Comparison of ENCODE assay signal across 9 cellular contexts in genomic region chr11:42770444-42771065, GRCh38.
A peak's percentile ranks its signal among the peaks of the same experiment; 100 is the strongest.
DNase-seq lines count a peak whose midpoint lies in the region; ATAC-seq, FAIRE-seq and TF ChIP-seq lines count a peak whose summit lies in the region.
"Had no signal": no experiment of that assay in that cellular context is flagged by ENCODE, and none has a peak within 500 bp of the region (broad histone marks: within the 10 kb centered on the region; RNA-seq: fewer than 3 reads in every experiment).

No MANE protein-coding gene starts in this region.

- H4K20me1 ChIP-seq in K562 (replicated peaks; ENCODE audit: control insufficient read depth, insufficient read depth, low read length), result no peaks in the 10 kb centered on the region

- H3K4me3 ChIP-seq in K562, result no peak overlapping the region

- no peaks in the 10 kb centered on the region for H3K9me3 ChIP-seq in K562 (replicated peaks; ENCODE audit: control insufficient read depth, insufficient read depth, low read depth, low read length)

- WGBS in K562 (ENCODE audit: insufficient coverage, low coverage, missing lambda C conversion rate), result 0% methylated on average over 1 of the region's 1 CpG

- FAIRE-seq in K562 (lab: Jason Lieb, UNC), result no peak
- FAIRE-seq: endometrium had no signal

- no peak overlapping the region for H3K4me3 Mint-ChIP-seq in mesothelial cell of epicardium
- no peak overlapping the region for H3K4me3 Mint-ChIP-seq in activated T-cell treated with anti-CD3 and anti-CD28 coated beads, Interleukin-2, amount 50 U/mL, for 4 hours

- no peaks in the 10 kb centered on the region for H3K27me3 ChIP-seq in K562 (ENCODE audit: control insufficient read depth in 2 of 2, insufficient read depth in 2 of 2, low read length in 2 of 2)

- TF ChIP-seq POLR2A in K562 (conservative IDR thresholded peaks at IDR 0.05), result no peak

- ATAC-seq in GM18861 (IDR thresholded peaks at IDR 0.05; ENCODE audit: unreplicated experiment) (peak; percentile 65), K562 (no peak), GM21526 (IDR thresholded peaks at IDR 0.05; ENCODE audit: low FRiP score, unreplicated experiment) (no peak)
- ATAC-seq in activated T-cell treated with anti-CD3 and anti-CD28 coated beads, Interleukin-2, amount 50 U/mL, for 4 hours, result no peak

- peak; percentile 24 to 25; a peak in 2 of 4 replicates for TF ChIP-seq RAD21 in K562 (CRISPR knock-in tag; conservative IDR thresholded peaks at IDR 0.05 in 1 of 2, IDR thresholded peaks at IDR 0.05 in 1 of 2)

- intact Hi-C loops in K562 (cut with micrococcal nuclease), result no loop called here

- BruUV-seq in K562 (replicated peaks; lab: Mats Ljungman, UMichigan), result no TSS peak

- CTCF ChIA-PET in K562 (lab: Yijun Ruan, JAX; ENCODE audit: low intra/inter-chr PET ratio), result no interaction called here

- H3K27me3 Mint-ChIP-seq in mesothelial cell of epicardium (ENCODE audit: low read depth), result no peaks in the 10 kb centered on the region
- no peaks in the 10 kb centered on the region for H3K27me3 Mint-ChIP-seq in activated T-cell treated with anti-CD3 and anti-CD28 coated beads, Interleukin-2, amount 50 U/mL, for 4 hours (ENCODE audit: low read depth)

- H3K4me1 ChIP-seq in K562 (replicated peaks in 1 of 2; ENCODE audit: control insufficient read depth in 2 of 2, insufficient read depth in 2 of 2, low read length in 2 of 2), result no peaks in the 10 kb centered on the region

- TF ChIP-seq EP300 in K562 (IDR thresholded peaks at IDR 0.05; ENCODE audit: low read length), result no peak

- in situ Hi-C loops in K562 (cut with MboI), result no loop called here

- no peak overlapping the region for H2AFZ ChIP-seq in K562 (ENCODE audit: low read depth, low read length)

- no peaks in the 10 kb centered on the region for H3K36me3 ChIP-seq in K562 (ENCODE audit: control insufficient read depth, insufficient read depth, low read length)

- POLR2A ChIA-PET in K562 (lab: Yijun Ruan, JAX), result no interaction called here

- no peak overlapping the region for H3K9ac ChIP-seq in K562 (ENCODE audit: insufficient read depth in 1 of 2, low read depth in 2 of 2, low read length in 2 of 2)

- no peak overlapping the region for H3K4me2 ChIP-seq in K562 (ENCODE audit: insufficient read depth, low read length)

- H3K27ac Mint-ChIP-seq in mesothelial cell of epicardium, result no peak overlapping the region

- no peak overlapping the region for H3K27ac ChIP-seq in K562 (ENCODE audit: extremely low read depth, low read depth, low read length)

- no peaks in the 10 kb centered on the region for H3K9me1 ChIP-seq in K562 (ENCODE audit: control insufficient read depth, insufficient read depth, low read length)

- no peaks in the 10 kb centered on the region for H3K4me1 Mint-ChIP-seq in mesothelial cell of epicardium
- no peaks in the 10 kb centered on the region for H3K4me1 Mint-ChIP-seq in activated T-cell treated with anti-CD3 and anti-CD28 coated beads, Interleukin-2, amount 50 U/mL, for 4 hours (ENCODE audit: low read depth)

- no peaks in the 10 kb centered on the region for H3K79me2 ChIP-seq in K562 (ENCODE audit: control insufficient read depth, insufficient read depth, low read length)

- no peaks in the 10 kb centered on the region for H3K36me3 Mint-ChIP-seq in mesothelial cell of epicardium
- H3K36me3 Mint-ChIP-seq in activated T-cell treated with anti-CD3 and anti-CD28 coated beads, Interleukin-2, amount 50 U/mL, for 4 hours (ENCODE audit: insufficient read depth), result no peaks in the 10 kb centered on the region

- DNase-seq in COLO668 (lab: John Stamatoyannopoulos, UW; ENCODE audit: unreplicated experiment) (peak; percentile 35), HuH-7.5 (ENCODE audit: low spot score) (peak; percentile 6), K562 (ENCODE audit: extremely low read depth in 1 of 4, low spot score in 3 of 4) (peak; percentile 8 to 15 (median 10)), mesothelial cell of epicardium (ENCODE audit: low spot score in 2 of 2, unreplicated experiment in 2 of 2) (no peak), SW 1271 (lab: John Stamatoyannopoulos, UW) (no peak)
- no peak for DNase-seq in activated T-cell treated with anti-CD3 and anti-CD28 coated beads, Interleukin-2, amount 50 U/mL, for 4 hours

- TF ChIP-seq CTCF in K562 (IDR thresholded peaks at IDR 0.05 in 2 of 3, conservative IDR thresholded peaks at IDR 0.05 in 1 of 3; ENCODE audit: insufficient read depth in 2 of 3, low read depth in 1 of 3, low read length in 3 of 3), result peak in 2 of 3 experiments; percentile 39 to 48; a peak in 3 of 6 replicates
- peak; percentile 67 for TF ChIP-seq CTCF in mesothelial cell of epicardium (IDR thresholded peaks at IDR 0.05; ENCODE audit: unreplicated experiment)

- no peaks in the 10 kb centered on the region for H3K9me3 Mint-ChIP-seq in mesothelial cell of epicardium
- H3K9me3 Mint-ChIP-seq in activated T-cell treated with anti-CD3 and anti-CD28 coated beads, Interleukin-2, amount 50 U/mL, for 4 hours, result no peaks in the 10 kb centered on the region

TF ChIP-seq in K562, 482 proteins besides CTCF, POLR2A, EP300 and RAD21:
- TF ChIP-seq PTRF (tag; IDR thresholded peaks at IDR 0.05), result no peak
- no peak for TF ChIP-seq POLR2AphosphoS5 (IDR thresholded peaks at IDR 0.05; ENCODE audit: control insufficient read depth, insufficient read depth, low read depth, low read length)
- no peak for TF ChIP-seq HBP1 (CRISPR knock-in tag; IDR thresholded peaks at IDR 0.05)
- no peak for TF ChIP-seq HINFP (tag; conservative IDR thresholded peaks at IDR 0.05; ENCODE audit: low read depth)
- no peak for TF ChIP-seq BACH1 (tag; IDR thresholded peaks at IDR 0.05)
- no peak for TF ChIP-seq HMG20B (CRISPR knock-in tag; IDR thresholded peaks at IDR 0.05)
- no peak for TF ChIP-seq ZC3H4 (CRISPR knock-in tag; IDR thresholded peaks at IDR 0.05; ENCODE audit: borderline replicate concordance)
- no peak for TF ChIP-seq TCF7 (IDR thresholded peaks at IDR 0.05; ENCODE audit: borderline replicate concordance)
- no peak for TF ChIP-seq ZEB2 (IDR thresholded peaks at IDR 0.05)
- TF ChIP-seq HDAC3 (IDR thresholded peaks at IDR 0.05; ENCODE audit: borderline replicate concordance, partially characterized antibody), result no peak
- TF ChIP-seq TARDBP (IDR thresholded peaks at IDR 0.05), result no peak
- no peak for TF ChIP-seq ZBTB8A (IDR thresholded peaks at IDR 0.05; ENCODE audit: partially characterized antibody)
- no peak for TF ChIP-seq NEUROD1 (IDR thresholded peaks at IDR 0.05; ENCODE audit: borderline replicate concordance, low read depth, low read length, partially characterized antibody)
- no peak for TF ChIP-seq ZNF140 (CRISPR knock-in tag; IDR thresholded peaks at IDR 0.05)
- TF ChIP-seq ATF1 (CRISPR knock-in tag; IDR thresholded peaks at IDR 0.05), result no peak
- no peak for TF ChIP-seq ATF1 (tag; IDR thresholded peaks at IDR 0.05)
- TF ChIP-seq GTF2A2 (tag; IDR thresholded peaks at IDR 0.05), result no peak
- no peak for TF ChIP-seq PHF21A (IDR thresholded peaks at IDR 0.05; ENCODE audit: borderline replicate concordance, low read depth)
- TF ChIP-seq HLTF (IDR thresholded peaks at IDR 0.05), result no peak

Comparison
In these comparisons a context has a peak if more than half of its experiments do, and no peak if none do; other contexts are left out.
1. DNase-seq: peak in COLO668 (single experiment), HuH-7.5 (single experiment) and K562 (4 of 4); none in mesothelial cell of epicardium (0 of 2), activated T-cell treated with anti-CD3 and anti-CD28 coated beads, Interleukin-2, amount 50 U/mL, for 4 hours (single experiment) and SW 1271 (0 of 2).